8 cellular contexts compared by ENCODE assay signal in the genomic region with DNA sequence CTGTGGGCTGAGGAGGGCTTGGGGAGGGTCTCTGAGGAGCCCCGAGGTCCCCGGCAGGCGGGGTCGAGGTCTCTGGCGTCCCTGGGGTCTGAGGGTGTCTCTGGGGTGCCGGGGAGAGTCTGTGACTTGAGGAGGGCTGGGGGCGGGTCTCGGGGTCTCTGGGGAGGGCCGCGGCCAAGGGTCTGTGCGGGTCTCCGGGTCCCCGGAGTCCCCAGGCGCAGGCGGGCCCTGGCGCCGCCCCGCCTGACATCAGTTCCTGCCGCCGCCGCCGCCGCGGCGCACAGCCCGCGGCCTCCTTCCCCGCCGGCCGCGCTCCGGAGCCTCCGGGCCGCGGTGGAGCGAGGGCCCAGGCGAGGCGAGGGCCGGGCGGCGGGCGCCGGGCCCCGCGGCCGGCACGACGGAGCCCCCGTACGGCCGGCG. TPM values are rescaled to one million over a fixed set of nuclear protein-coding genes. Genes with fewer than 3 reads are reported as not detected.
A peak's percentile ranks its signal among the peaks of the same experiment; 100 is the strongest.
DNase-seq lines count a peak whose midpoint lies in the region; ATAC-seq and TF ChIP-seq lines count a peak whose summit lies in the region.

A gene with protein sequence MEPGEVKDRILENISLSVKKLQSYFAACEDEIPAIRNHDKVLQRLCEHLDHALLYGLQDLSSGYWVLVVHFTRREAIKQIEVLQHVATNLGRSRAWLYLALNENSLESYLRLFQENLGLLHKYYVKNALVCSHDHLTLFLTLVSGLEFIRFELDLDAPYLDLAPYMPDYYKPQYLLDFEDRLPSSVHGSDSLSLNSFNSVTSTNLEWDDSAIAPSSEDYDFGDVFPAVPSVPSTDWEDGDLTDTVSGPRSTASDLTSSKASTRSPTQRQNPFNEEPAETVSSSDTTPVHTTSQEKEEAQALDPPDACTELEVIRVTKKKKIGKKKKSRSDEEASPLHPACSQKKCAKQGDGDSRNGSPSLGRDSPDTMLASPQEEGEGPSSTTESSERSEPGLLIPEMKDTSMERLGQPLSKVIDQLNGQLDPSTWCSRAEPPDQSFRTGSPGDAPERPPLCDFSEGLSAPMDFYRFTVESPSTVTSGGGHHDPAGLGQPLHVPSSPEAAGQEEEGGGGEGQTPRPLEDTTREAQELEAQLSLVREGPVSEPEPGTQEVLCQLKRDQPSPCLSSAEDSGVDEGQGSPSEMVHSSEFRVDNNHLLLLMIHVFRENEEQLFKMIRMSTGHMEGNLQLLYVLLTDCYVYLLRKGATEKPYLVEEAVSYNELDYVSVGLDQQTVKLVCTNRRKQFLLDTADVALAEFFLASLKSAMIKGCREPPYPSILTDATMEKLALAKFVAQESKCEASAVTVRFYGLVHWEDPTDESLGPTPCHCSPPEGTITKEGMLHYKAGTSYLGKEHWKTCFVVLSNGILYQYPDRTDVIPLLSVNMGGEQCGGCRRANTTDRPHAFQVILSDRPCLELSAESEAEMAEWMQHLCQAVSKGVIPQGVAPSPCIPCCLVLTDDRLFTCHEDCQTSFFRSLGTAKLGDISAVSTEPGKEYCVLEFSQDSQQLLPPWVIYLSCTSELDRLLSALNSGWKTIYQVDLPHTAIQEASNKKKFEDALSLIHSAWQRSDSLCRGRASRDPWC (plus strand): TSS at position 279 of the 420 bp plus-strand sequence. CDS start 239 bp downstream, outside the sequence.

- peak within 1 kb of the TSS; percentile 86 for H3K27ac ChIP-seq in ACC112 (ENCODE audit: low read depth, low read length)
- H3K27ac ChIP-seq in effector memory CD4-positive, alpha-beta T cell (ENCODE audit: insufficient read depth, low read length, poor library complexity, severe bottlenecking): peak within 1 kb of the TSS; percentile 95

- DNase-seq in MG63: peak; percentile 36
- peak; percentile 34 to 47 for DNase-seq in activated CD4-positive, alpha-beta T cell treated with anti-CD3 and anti-CD28 coated beads, Interleukin-2, amount 50 U/mL, for 48 hours
- peak in 1 of 3 donors; percentile 23 for DNase-seq in effector memory CD4-positive, alpha-beta T cell
- DNase-seq in mesenteric fat pad (ENCODE audit: low spot score): no peak

- no peak for ATAC-seq in GM19467 (IDR thresholded peaks at IDR 0.05; ENCODE audit: unreplicated experiment)

- peaks cover 5% of the 10 kb centered on the region; the same call in 1 of the 2 replicates for H3K36me3 ChIP-seq in ACC112 (ENCODE audit: insufficient read depth, low read length)
- no peaks in the 10 kb centered on the region for H3K36me3 ChIP-seq in MG63
- no peaks in the 10 kb centered on the region for H3K36me3 ChIP-seq in effector memory CD4-positive, alpha-beta T cell (ENCODE audit: control insufficient read depth, insufficient read depth, low read length)

- H3K9me3 Mint-ChIP-seq in stimulated activated naive CD8-positive, alpha-beta T cell treated with anti-CD3 and anti-CD28 coated beads, Interleukin-15, Interleukin-2, amounts not matched to agents 100 ng/mL and 50 ng/mL, for 24 hours: no peaks in the 10 kb centered on the region

- H3K4me1 ChIP-seq in ACC112 (ENCODE audit: control insufficient read depth, insufficient read depth, low read length, unreplicated experiment): peaks cover 39% of the 10 kb centered on the region
- peaks cover 16% of the 10 kb centered on the region for H3K4me1 ChIP-seq in effector memory CD4-positive, alpha-beta T cell (ENCODE audit: control insufficient read depth, insufficient read depth, low read length, poor library complexity, severe bottlenecking)

- peak; percentile 77 for TF ChIP-seq POLR2A in GM19099 (IDR thresholded peaks at IDR 0.05; ENCODE audit: extremely low read depth, insufficient read length, low read depth)

- peaks cover 19% of the 10 kb centered on the region for H3K36me3 Mint-ChIP-seq in stimulated activated naive CD8-positive, alpha-beta T cell treated with anti-CD3 and anti-CD28 coated beads, Interleukin-15, Interleukin-2, amounts not matched to agents 100 ng/mL and 50 ng/mL, for 24 hours (ENCODE audit: low read depth)

- peaks cover 51% of the 10 kb centered on the region for H3K79me2 ChIP-seq in ACC112 (ENCODE audit: control insufficient read depth, insufficient read depth, low read length, unreplicated experiment)

- H3K27me3 Mint-ChIP-seq in stimulated activated naive CD8-positive, alpha-beta T cell treated with anti-CD3 and anti-CD28 coated beads, Interleukin-15, Interleukin-2, amounts not matched to agents 100 ng/mL and 50 ng/mL, for 24 hours: no peaks in the 10 kb centered on the region

- peak within 1 kb of the TSS; percentile 90 for H3K4me3 Mint-ChIP-seq in stimulated activated naive CD8-positive, alpha-beta T cell treated with anti-CD3 and anti-CD28 coated beads, Interleukin-15, Interleukin-2, amounts not matched to agents 100 ng/mL and 50 ng/mL, for 24 hours

- H2AFZ ChIP-seq in ACC112 (ENCODE audit: low read length, unreplicated experiment): peak within 1 kb of the TSS; percentile 94

- H3K27me3 ChIP-seq in ACC112 (ENCODE audit: insufficient read depth, low read length) (no peaks in the 10 kb centered on the region), MG63 (no peaks in the 10 kb centered on the region)
- H3K27me3 ChIP-seq in effector memory CD4-positive, alpha-beta T cell (replicated peaks; ENCODE audit: control insufficient read depth, insufficient read depth, low read length, poor library complexity, severe bottlenecking): no peaks in the 10 kb centered on the region

- H3K4me1 Mint-ChIP-seq in stimulated activated naive CD8-positive, alpha-beta T cell treated with anti-CD3 and anti-CD28 coated beads, Interleukin-15, Interleukin-2, amounts not matched to agents 100 ng/mL and 50 ng/mL, for 24 hours (ENCODE audit: low read depth): peaks cover 57% of the 10 kb centered on the region

- H3K9me3 ChIP-seq in MG63: peaks cover 5% of the 10 kb centered on the region; the same call in 1 of the 2 replicates
- no peaks in the 10 kb centered on the region for H3K9me3 ChIP-seq in effector memory CD4-positive, alpha-beta T cell (ENCODE audit: control insufficient read depth, low read length)

- H3K27ac Mint-ChIP-seq in stimulated activated naive CD8-positive, alpha-beta T cell treated with anti-CD3 and anti-CD28 coated beads, Interleukin-15, Interleukin-2, amounts not matched to agents 100 ng/mL and 50 ng/mL, for 24 hours: peak within 1 kb of the TSS; percentile 85

- peak within 1 kb of the TSS; percentile 97 for H3K4me3 ChIP-seq in ACC112 (ENCODE audit: low read depth, low read length)
- peak within 1 kb of the TSS; percentile 80 for H3K4me3 ChIP-seq in MG63
- peak within 1 kb of the TSS; percentile 96 for H3K4me3 ChIP-seq in effector memory CD4-positive, alpha-beta T cell (ENCODE audit: insufficient read depth, low read depth, low read length, poor library complexity, severe bottlenecking)

RNA-seq across cellular contexts. Expression of the gene that starts here (rescaled TPM):
- total RNA-seq in MG63 (2014; rRNA removed; shearing (Covaris generic); ENCODE audit: low replicate concordance): 22.8 and 32.6 TPM in 2 replicates
- total RNA-seq in mesenteric fat pad: 94.6 TPM
